7 cellular contexts compared by ENCODE assay signal in the genomic region with DNA sequence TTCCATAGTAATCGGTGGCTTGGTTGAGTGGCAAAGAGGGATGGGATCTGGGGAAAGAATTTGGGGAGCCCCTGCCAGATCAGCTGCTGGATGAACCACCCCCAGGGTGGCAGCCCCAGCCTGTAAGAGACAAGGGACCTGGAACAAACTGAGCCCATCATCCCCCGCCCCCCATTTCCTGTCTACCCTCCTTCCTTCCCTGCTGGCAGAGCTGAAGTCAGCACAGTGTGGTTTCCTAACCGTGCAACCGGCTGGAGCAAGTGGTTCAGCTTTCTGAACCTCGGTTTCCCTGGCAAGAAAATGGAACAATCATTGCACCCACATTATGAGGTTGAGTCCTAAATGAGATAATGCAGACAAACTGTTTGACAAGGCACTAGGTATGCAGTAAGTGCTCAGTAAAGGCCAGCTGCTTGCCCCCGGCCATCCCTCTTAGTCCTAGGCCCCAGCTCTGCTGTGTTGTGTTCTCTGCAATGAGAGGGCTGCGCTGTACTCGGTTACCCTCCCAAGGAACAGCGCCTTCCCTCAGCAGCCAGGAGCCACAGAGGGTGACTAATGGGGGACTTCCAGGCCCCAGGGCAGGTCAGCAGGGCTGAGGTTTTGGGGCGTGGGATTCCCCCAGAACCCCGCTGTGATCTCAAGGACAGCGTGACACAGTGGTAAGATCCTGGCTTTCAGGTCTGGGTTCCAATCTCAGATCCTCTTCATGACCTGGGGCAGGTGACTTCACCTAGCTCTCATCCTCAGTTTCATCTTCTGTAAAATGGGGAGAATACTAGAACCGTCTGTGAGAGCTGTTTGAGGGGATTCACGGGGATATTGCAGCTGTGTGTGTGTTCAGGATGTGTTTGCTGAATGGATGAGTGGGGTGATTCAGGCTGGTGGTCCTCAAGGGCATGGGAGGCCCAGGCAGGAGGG.
A peak's percentile ranks its signal among the peaks of the same experiment; 100 is the strongest.
DNase-seq lines count a peak whose midpoint lies in the region; ATAC-seq lines count a peak whose summit lies in the region.

No MANE protein-coding gene starts in this region.

- H3K27me3 Mint-ChIP-seq in dendritic cell treated with granulocyte-macrophage colony-stimulating factor and Interleukin-4, amounts not matched to agents 40 ng/mL and 50 ng/mL, for 4 days, result no peaks in the 10 kb centered on the region

- H3K36me3 Mint-ChIP-seq in dendritic cell treated with granulocyte-macrophage colony-stimulating factor and Interleukin-4, amounts not matched to agents 40 ng/mL and 50 ng/mL, for 4 days (ENCODE audit: low read depth), result peaks cover 50% of the 10 kb centered on the region

- no peak overlapping the region for H3K4me3 Mint-ChIP-seq in dendritic cell treated with granulocyte-macrophage colony-stimulating factor and Interleukin-4, amounts not matched to agents 40 ng/mL and 50 ng/mL, for 4 days

- H3K27ac Mint-ChIP-seq in dendritic cell treated with granulocyte-macrophage colony-stimulating factor and Interleukin-4, amounts not matched to agents 40 ng/mL and 50 ng/mL, for 4 days, result peak overlapping the region; percentile 3

- peaks cover 10% of the 10 kb centered on the region for H3K9me3 Mint-ChIP-seq in dendritic cell treated with granulocyte-macrophage colony-stimulating factor and Interleukin-4, amounts not matched to agents 40 ng/mL and 50 ng/mL, for 4 days

- intact Hi-C loops in dendritic cell treated with granulocyte-macrophage colony-stimulating factor and Interleukin-4, amounts not matched to agents 40 ng/mL and 50 ng/mL, for 4 days (cut with micrococcal nuclease), result loop anchor here (10.0 kb wide), 1 partner anchor 478 kb away; a partner anchor contains a TSS

- DNase-seq in GM19240 (ENCODE audit: insufficient read length, low spot score), result peak; percentile 83
- DNase-seq in activated CD4-positive, CD25-positive, alpha-beta regulatory T cell treated with anti-CD3 and anti-CD28 coated beads, Interleukin-2, amount 50 U/mL, for 16 hours (ENCODE audit: low read depth, low spot score), result peak; percentile 49
- DNase-seq in stimulated activated CD4-positive, alpha-beta T cell treated with anti-CD3 and anti-CD28 coated beads, TNF-alpha, amount 100 ng/mL, for 1 hour (ENCODE audit: low read depth in 3 of 3, low spot score in 1 of 3), result peak; percentile 51 to 60 (median 54)
- DNase-seq in NCI-H510A (lab: John Stamatoyannopoulos, UW), result no peak
- no peak for DNase-seq in DMS 273 (lab: John Stamatoyannopoulos, UW; ENCODE audit: unreplicated experiment)

- peaks cover 78% of the 10 kb centered on the region for H3K4me1 Mint-ChIP-seq in dendritic cell treated with granulocyte-macrophage colony-stimulating factor and Interleukin-4, amounts not matched to agents 40 ng/mL and 50 ng/mL, for 4 days (ENCODE audit: low read depth)

- peak; percentile 74 for ATAC-seq in HG03196 (IDR thresholded peaks at IDR 0.05; ENCODE audit: unreplicated experiment)

Comparison
In these comparisons a context has a peak if more than half of its experiments do, and no peak if none do; other contexts are left out.
1. DNase-seq: peak in GM19240 (single experiment), activated CD4-positive, CD25-positive, alpha-beta regulatory T cell treated with anti-CD3 and anti-CD28 coated beads, Interleukin-2, amount 50 U/mL, for 16 hours (single experiment) and stimulated activated CD4-positive, alpha-beta T cell treated with anti-CD3 and anti-CD28 coated beads, TNF-alpha, amount 100 ng/mL, for 1 hour (3 of 3); none in NCI-H510A (single experiment) and DMS 273 (single experiment).